Comparison of ENCODE assay signal across 18 cellular contexts in genomic region chr9:131006601-131007000, GRCh38. TPM values are rescaled to one million over a fixed set of nuclear protein-coding genes. Genes with fewer than 3 reads are reported as not detected.
DNase-seq lines count a peak whose midpoint lies in the region; TF ChIP-seq lines count a peak whose summit lies in the region.
"Had no signal": no experiment of that assay in that cellular context is flagged by ENCODE, and none has a peak within 500 bp of the region (broad histone marks: within the 10 kb centered on the region; RNA-seq: fewer than 3 reads in every experiment).

No MANE protein-coding gene starts in this region.

- H3K27me3 ChIP-seq in osteoblast (ENCODE audit: insufficient read depth, low read length), result peaks cover 46% of the 10 kb centered on the region

- no peaks in the 10 kb centered on the region for H3K79me2 ChIP-seq in osteoblast (ENCODE audit: insufficient read depth, low read length)

- no peaks in the 10 kb centered on the region for H3K9me3 ChIP-seq in osteoblast (ENCODE audit: low read depth, low read length)
- H3K9me3 ChIP-seq: A549; BLaER1 treated with 17β-estradiol and CSF1 and Interleukin-3, amounts not matched to agents 10 nM and 100 nM; Caco-2 had no signal

- H3K27ac ChIP-seq in osteoblast (ENCODE audit: low read depth, low read length), result no peak overlapping the region
- H3K27ac ChIP-seq: 22Rv1; A549; BLaER1 treated with 17β-estradiol and CSF1 and Interleukin-3, amounts not matched to agents 10 nM and 100 nM; C4-2B had no signal

- DNase-seq in M059J (ENCODE audit: low read depth), result peak; percentile 25
- peak; percentile 38 for DNase-seq in astrocyte of the hippocampus (ENCODE audit: low read depth, low spot score)
- DNase-seq in glomerular visceral epithelial cell (ENCODE audit: extremely low spot score), result peak; percentile 22
- DNase-seq in osteoblast (ENCODE audit: insufficient read length, low spot score, missing footprints), result peak; percentile 49
- DNase-seq in activated CD4-positive, alpha-beta T cell treated with anti-CD3 and anti-CD28 coated beads, Interleukin-2, amount 50 U/mL, for 1 hour, result no peak
- no peak for DNase-seq in GOT3 (lab: John Stamatoyannopoulos, UW)
- DNase-seq in NCI-H1105 treated with DMSO at 0.1 percent for 48 hours (lab: John Stamatoyannopoulos, UW), result no peak
- DNase-seq: AML-193; Caco-2; Calu3; CD4-positive, alpha-beta T cell; CD8-positive, alpha-beta T cell; DMS79 treated with DMSO at 0.1 percent for 48 hours; GF-D8 had no signal

- H3K4me2 ChIP-seq in osteoblast (ENCODE audit: insufficient read depth, low read length), result no peak overlapping the region
- H3K4me2 ChIP-seq: A549; BLaER1 treated with 17β-estradiol and CSF1 and Interleukin-3, amounts not matched to agents 10 nM and 100 nM had no signal

- TF ChIP-seq CTCF in osteoblast (IDR thresholded peaks at IDR 0.05; ENCODE audit: extremely low read depth, low read depth, low read length), result no peak

- H3K36me3 ChIP-seq in osteoblast (ENCODE audit: insufficient read depth, low read length), result no peaks in the 10 kb centered on the region
- H3K36me3 ChIP-seq: BLaER1 treated with 17β-estradiol and CSF1 and Interleukin-3, amounts not matched to agents 10 nM and 100 nM had no signal

- H3K4me1 ChIP-seq in osteoblast (ENCODE audit: insufficient read depth, low read length), result no peaks in the 10 kb centered on the region
- H3K4me1 ChIP-seq: Caco-2 had no signal

- no peak overlapping the region for H3K4me3 ChIP-seq in osteoblast (ENCODE audit: insufficient read depth, low read length)
- H3K4me3 ChIP-seq: A549; BLaER1 treated with 17β-estradiol and CSF1 and Interleukin-3, amounts not matched to agents 10 nM and 100 nM had no signal

- H2AFZ ChIP-seq in osteoblast (ENCODE audit: low read length), result no peak overlapping the region

- H4K20me1 ChIP-seq in osteoblast (ENCODE audit: insufficient read depth, low read length), result no peaks in the 10 kb centered on the region

RNA-seq across cellular contexts. Expression of gene LAMC3, which starts 2.4 kb away (rescaled TPM):
- total RNA-seq in M059J (2014; rRNA removed; shearing (Covaris generic)), result not detected in 2 replicates
- under 0.01 TPM in 1 of 2 replicates, not detected in the other for total RNA-seq in osteoblast
- total RNA-seq: Calu3 had no signal

Comparison
In these comparisons a context has a peak if more than half of its experiments do, and no peak if none do; other contexts are left out.
1. DNase-seq: peak in M059J (single experiment), astrocyte of the hippocampus (single experiment), glomerular visceral epithelial cell (single experiment) and osteoblast (single experiment); none in activated CD4-positive, alpha-beta T cell treated with anti-CD3 and anti-CD28 coated beads, Interleukin-2, amount 50 U/mL, for 1 hour (single experiment), GOT3 (single experiment) and NCI-H1105 treated with DMSO at 0.1 percent for 48 hours (single experiment).